In the genomic region with DNA sequence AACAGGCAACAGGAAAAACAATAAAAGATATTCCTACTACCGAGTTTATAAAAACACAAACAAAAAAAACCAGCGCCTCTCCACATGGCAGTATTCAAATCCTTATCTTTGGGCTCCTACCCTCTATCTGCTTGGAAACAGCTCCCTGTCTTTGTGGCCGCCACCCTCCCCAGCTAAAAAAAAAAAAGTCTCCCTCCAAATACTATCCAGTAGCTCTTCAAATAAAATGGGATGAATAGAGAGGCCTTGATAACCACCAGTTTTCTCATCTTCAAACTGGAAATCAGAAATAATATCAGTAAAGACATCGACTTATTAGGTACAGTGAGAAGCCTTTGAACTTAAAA, we compare ENCODE assay signal across 9 cellular contexts.
A peak's percentile ranks its signal among the peaks of the same experiment; 100 is the strongest.
DNase-seq lines count a peak whose midpoint lies in the region; ATAC-seq and TF ChIP-seq lines count a peak whose summit lies in the region.
"Had no signal": no experiment of that assay in that cellular context is flagged by ENCODE, and none has a peak within 500 bp of the region (broad histone marks: within the 10 kb centered on the region; RNA-seq: fewer than 3 reads in every experiment).

No MANE protein-coding gene starts in this region.

- H3K36me3 ChIP-seq in colonic mucosa, result no peaks in the 10 kb centered on the region

- H3K9me3 ChIP-seq in colonic mucosa, result no peaks in the 10 kb centered on the region

- H3K4me1 Mint-ChIP-seq in activated naive CD4-positive, alpha-beta T cell treated with anti-CD3 and anti-CD28 coated beads, Interleukin-2, amount 50 U/mL, for 24 hours, result peaks cover 51% of the 10 kb centered on the region
- H3K4me1 Mint-ChIP-seq in naive thymus-derived CD8-positive, alpha-beta T cell, result peaks cover 27 to 57% (median 43%) of the 10 kb centered on the region in 4 donors
- peaks cover 88% of the 10 kb centered on the region for H3K4me1 Mint-ChIP-seq in type B pancreatic cell (ENCODE audit: unreplicated experiment)

- H3K36me3 Mint-ChIP-seq in activated naive CD4-positive, alpha-beta T cell treated with anti-CD3 and anti-CD28 coated beads, Interleukin-2, amount 50 U/mL, for 24 hours, result no peaks in the 10 kb centered on the region
- no peaks in the 10 kb centered on the region for H3K36me3 Mint-ChIP-seq in naive thymus-derived CD8-positive, alpha-beta T cell
- peaks cover 10% of the 10 kb centered on the region for H3K36me3 Mint-ChIP-seq in type B pancreatic cell

- H3K9me3 Mint-ChIP-seq in activated naive CD4-positive, alpha-beta T cell treated with anti-CD3 and anti-CD28 coated beads, Interleukin-2, amount 50 U/mL, for 24 hours, result no peaks in the 10 kb centered on the region
- H3K9me3 Mint-ChIP-seq in naive thymus-derived CD8-positive, alpha-beta T cell, result no peaks in the 10 kb centered on the region
- H3K9me3 Mint-ChIP-seq in type B pancreatic cell, result no peaks in the 10 kb centered on the region

- peak overlapping the region; percentile 5 for H3K4me3 Mint-ChIP-seq in activated naive CD4-positive, alpha-beta T cell treated with anti-CD3 and anti-CD28 coated beads, Interleukin-2, amount 50 U/mL, for 24 hours
- peak overlapping the region; percentile 81 to 95 (median 88) for H3K4me3 Mint-ChIP-seq in naive thymus-derived CD8-positive, alpha-beta T cell
- peak overlapping the region; percentile 3 for H3K4me3 Mint-ChIP-seq in type B pancreatic cell

- H3K4me3 ChIP-seq in colonic mucosa, result no peak overlapping the region

- intact Hi-C loops in colonic mucosa (cut with DNase I), result no loop called here

- H3K27ac ChIP-seq in colonic mucosa, result peak overlapping the region; percentile 87

- H3K27me3 Mint-ChIP-seq in activated naive CD4-positive, alpha-beta T cell treated with anti-CD3 and anti-CD28 coated beads, Interleukin-2, amount 50 U/mL, for 24 hours, result no peaks in the 10 kb centered on the region
- no peaks in the 10 kb centered on the region for H3K27me3 Mint-ChIP-seq in naive thymus-derived CD8-positive, alpha-beta T cell
- H3K27me3 Mint-ChIP-seq in type B pancreatic cell, result no peaks in the 10 kb centered on the region

- peak overlapping the region in 1 of 2 donors; percentile 26 for H3K9ac ChIP-seq in colonic mucosa (ENCODE audit: low read depth in 2 of 2, low read length in 2 of 2)

- no peaks in the 10 kb centered on the region for H3K27me3 ChIP-seq in colonic mucosa

- ATAC-seq in naive thymus-derived CD8-positive, alpha-beta T cell, result no peak

- H3K27ac Mint-ChIP-seq in activated naive CD4-positive, alpha-beta T cell treated with anti-CD3 and anti-CD28 coated beads, Interleukin-2, amount 50 U/mL, for 24 hours, result peak overlapping the region; percentile 8
- peak overlapping the region; percentile 92 to 98 (median 96) for H3K27ac Mint-ChIP-seq in naive thymus-derived CD8-positive, alpha-beta T cell
- H3K27ac Mint-ChIP-seq in type B pancreatic cell, result peak overlapping the region; percentile 88

- H3K4me1 ChIP-seq in colonic mucosa, result peaks cover 10% of the 10 kb centered on the region

- TF ChIP-seq CTCF in colonic mucosa (IDR thresholded peaks at IDR 0.05) (no peak), type B pancreatic cell (conservative IDR thresholded peaks at IDR 0.05) (no peak)

- POLR2A ChIA-PET in naive thymus-derived CD8-positive, alpha-beta T cell (lab: Charles Lee), result interaction anchor here (2.1 kb wide), 1 partner anchor 95 kb away, joined by 9 read pairs; no protein-coding TSS in a partner anchor

- no peak for DNase-seq in activated naive CD4-positive, alpha-beta T cell (lab: John Stamatoyannopoulos, UW)
- DNase-seq in colonic mucosa (no peak), type B pancreatic cell (ENCODE audit: extremely low spot score, unreplicated experiment) (no peak), SHP77 (lab: John Stamatoyannopoulos, UW) (no peak), T1000 (lab: John Stamatoyannopoulos, UW) (no peak), Ammon's horn (ENCODE audit: low spot score) (no peak)
- DNase-seq in naive thymus-derived CD8-positive, alpha-beta T cell, result no peak
- DNase-seq: occipital lobe had no signal

Comparison
In these comparisons a context has a peak if more than half of its experiments do, and no peak if none do; other contexts are left out.
1. H3K27ac Mint-ChIP-seq: peak in every context shown above with its lines; median percentile 96 in naive thymus-derived CD8-positive, alpha-beta T cell; 88 in type B pancreatic cell; 8 in activated naive CD4-positive, alpha-beta T cell treated with anti-CD3 and anti-CD28 coated beads, Interleukin-2, amount 50 U/mL, for 24 hours.
2. H3K4me3 Mint-ChIP-seq: peak in every context shown above with its lines; median percentile 88 in naive thymus-derived CD8-positive, alpha-beta T cell; 5 in activated naive CD4-positive, alpha-beta T cell treated with anti-CD3 and anti-CD28 coated beads, Interleukin-2, amount 50 U/mL, for 24 hours; 3 in type B pancreatic cell.